ENCODE assay signal across 8 cellular contexts in the genomic region with DNA sequence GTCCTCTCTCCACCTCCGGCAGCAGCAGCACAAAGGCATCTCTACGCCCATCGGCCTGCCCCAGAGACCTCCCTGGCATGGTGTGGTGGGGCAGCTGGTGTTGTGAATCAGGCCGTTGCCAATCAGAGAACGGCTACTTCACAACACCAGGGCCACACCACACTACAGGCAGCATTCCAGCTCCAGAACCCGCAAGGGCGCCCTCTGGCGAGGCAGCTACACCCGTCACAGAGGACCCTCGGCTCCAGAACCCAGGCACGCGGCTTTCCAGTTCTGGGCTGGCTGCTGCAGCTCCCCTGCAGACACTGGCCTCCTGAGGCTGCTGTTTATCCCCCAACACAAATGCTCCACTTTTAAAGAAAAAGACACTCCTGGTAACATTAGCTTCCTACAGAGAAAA.
A peak's percentile ranks its signal among the peaks of the same experiment; 100 is the strongest.
DNase-seq lines count a peak whose midpoint lies in the region; ATAC-seq and TF ChIP-seq lines count a peak whose summit lies in the region.

No MANE protein-coding gene starts in this region.

- H3K27me3 ChIP-seq in uterus (no peaks in the 10 kb centered on the region), tibial artery (peaks cover 0 to 10% of the 10 kb centered on the region in 2 donors)

- H3K9me3 ChIP-seq in uterus (no peaks in the 10 kb centered on the region), tibial artery (no peaks in the 10 kb centered on the region)

- TF ChIP-seq CTCF in AG10803 (conservative IDR thresholded peaks at IDR 0.05; ENCODE audit: low read length) (peak; percentile 55), fibroblast of the aortic adventitia (IDR thresholded peaks at IDR 0.05; ENCODE audit: insufficient read depth, low read length) (peak; percentile 52), uterus (IDR thresholded peaks at IDR 0.05) (no peak), tibial artery (IDR thresholded peaks at IDR 0.05) (no peak)

- intact Hi-C loops in uterus (cut with DNase I; ENCODE audit: low total_unique reads) = no loop called here
- intact Hi-C loops in tibial artery (cut with DNase I; ENCODE audit: low total_unique reads) = no loop called here

- H3K27ac ChIP-seq in uterus = no peak overlapping the region
- no peak overlapping the region for H3K27ac ChIP-seq in tibial artery

- H3K4me1 ChIP-seq in uterus (no peaks in the 10 kb centered on the region), tibial artery (no peaks in the 10 kb centered on the region)

- ATAC-seq in GM19351 (IDR thresholded peaks at IDR 0.05; ENCODE audit: unreplicated experiment) = peak; percentile 66
- no peak for ATAC-seq in GM18907 (IDR thresholded peaks at IDR 0.05; ENCODE audit: unreplicated experiment)

- H3K36me3 ChIP-seq in uterus = no peaks in the 10 kb centered on the region
- no peaks in the 10 kb centered on the region for H3K36me3 ChIP-seq in tibial artery

- no peak for TF ChIP-seq POLR2A in uterus (IDR thresholded peaks at IDR 0.05)

- H3K4me3 ChIP-seq in AG10803 (ENCODE audit: low read length) (no peak overlapping the region), fibroblast of the aortic adventitia (ENCODE audit: low read depth, low read length) (no peak overlapping the region), uterus (no peak overlapping the region), tibial artery (no peak overlapping the region)

- DNase-seq in AG10803 (ENCODE audit: low read depth) (peak; percentile 36), fibroblast of the aortic adventitia (ENCODE audit: low read depth) (peak; percentile 35), uterus (no peak), tibial artery (no peak)
- peak in 3 of 4 experiments; percentile 4 to 31 (median 6) for DNase-seq in activated CD4-positive, CD25-positive, alpha-beta regulatory T cell (lab: John Stamatoyannopoulos, UW)
- peak; percentile 6 to 38 for DNase-seq in stimulated activated CD4-positive, alpha-beta T cell treated with anti-CD3 and anti-CD28 coated beads, Interleukin-12 subunit alpha, Interleukin-12 subunit beta, amount 100 ng/mL, for 24 hours (ENCODE audit: low read depth in 2 of 2)

Comparison
In these comparisons a context has a peak if more than half of its experiments do, and no peak if none do; other contexts are left out.
1. DNase-seq: peak in AG10803 (single experiment), activated CD4-positive, CD25-positive, alpha-beta regulatory T cell (3 of 4), fibroblast of the aortic adventitia (single experiment) and stimulated activated CD4-positive, alpha-beta T cell treated with anti-CD3 and anti-CD28 coated beads, Interleukin-12 subunit alpha, Interleukin-12 subunit beta, amount 100 ng/mL, for 24 hours (2 of 2); none in uterus (0 of 2) and tibial artery (0 of 2).
2. CTCF ChIP-seq: peak in AG10803 (single experiment) and fibroblast of the aortic adventitia (single experiment); none in uterus (0 of 4) and tibial artery (0 of 2).